ENCODE assay signal across 17 cellular contexts in the genomic region with DNA sequence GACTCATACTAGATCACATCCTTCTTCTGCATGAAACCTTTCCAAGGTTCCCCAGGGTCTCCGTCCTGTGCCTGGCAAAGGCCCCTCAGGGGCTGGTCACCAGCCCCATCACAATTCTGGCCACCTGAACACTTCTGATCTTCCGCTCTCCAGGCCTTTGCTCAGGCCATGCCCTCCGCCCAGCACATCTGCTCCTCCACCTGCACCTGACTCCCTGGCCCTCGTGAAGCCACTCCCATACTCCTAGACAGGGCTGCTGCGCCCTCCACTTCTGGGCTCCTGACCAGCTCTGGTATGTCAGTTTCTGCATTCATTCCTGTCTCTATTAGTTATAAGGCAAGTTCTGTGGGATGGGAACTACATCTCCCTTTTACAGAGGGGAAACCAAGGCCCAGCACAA. TPM values are rescaled to one million over a fixed set of nuclear protein-coding genes. Genes with fewer than 3 reads are reported as not detected.
DNase-seq lines count a peak whose midpoint lies in the region; ATAC-seq and TF ChIP-seq lines count a peak whose summit lies in the region.
"Had no signal": no experiment of that assay in that cellular context is flagged by ENCODE, and none has a peak within 500 bp of the region (broad histone marks: within the 10 kb centered on the region; RNA-seq: fewer than 3 reads in every experiment).

No MANE protein-coding gene starts in this region.

- H3K4me3 ChIP-seq in right atrium auricular region: no peak overlapping the region
- H3K4me3 ChIP-seq: coronary artery, GM23338 had no signal

- TF ChIP-seq CTCF in right atrium auricular region (IDR thresholded peaks at IDR 0.05): no peak

- POLR2A ChIA-PET in activated CD8-positive, alpha-beta T cell treated with anti-CD3 and anti-CD28 coated beads, Interleukin-2, amount 10 ng/mL, durations not matched to agents 7 days and 5 days (lab: Charles Lee): interaction anchor here (0.5 to 2.7 kb wide), 2 partner anchors 10 to 207 kb away, joined by 3 to 20 read pairs; a partner anchor contains a TSS

- H3K36me3 Mint-ChIP-seq in activated CD8-positive, alpha-beta T cell treated with anti-CD3 and anti-CD28 coated beads, Interleukin-2, amount 10 ng/mL, durations not matched to agents 7 days and 5 days (ENCODE audit: low read depth): peaks cover 20% of the 10 kb centered on the region

- intact Hi-C loops in cardiac septum (cut with DNase I): no loop called here

- CTCF ChIA-PET in activated CD8-positive, alpha-beta T cell treated with anti-CD3 and anti-CD28 coated beads, Interleukin-2, amount 10 ng/mL, durations not matched to agents 7 days and 5 days (lab: Charles Lee): interaction anchor here (3.0 kb wide), 1 partner anchor 36 kb away, joined by 36 read pairs; a partner anchor contains a TSS

- no peaks in the 10 kb centered on the region for H3K36me3 ChIP-seq in right atrium auricular region

- H3K9me3 ChIP-seq in right atrium auricular region: no peaks in the 10 kb centered on the region

- no peaks in the 10 kb centered on the region for H3K27me3 Mint-ChIP-seq in activated CD8-positive, alpha-beta T cell treated with anti-CD3 and anti-CD28 coated beads, Interleukin-2, amount 10 ng/mL, durations not matched to agents 7 days and 5 days (ENCODE audit: low read depth)

- peaks cover 0 to 37% of the 10 kb centered on the region in 2 donors for H3K4me1 ChIP-seq in right atrium auricular region

- H3K4me1 Mint-ChIP-seq in activated CD8-positive, alpha-beta T cell treated with anti-CD3 and anti-CD28 coated beads, Interleukin-2, amount 10 ng/mL, durations not matched to agents 7 days and 5 days (ENCODE audit: low read depth): peaks cover 43% of the 10 kb centered on the region

- H3K27me3 ChIP-seq in right atrium auricular region: no peaks in the 10 kb centered on the region

- DNase-seq in right atrium auricular region (ENCODE audit: low spot score) (no peak), cardiac septum (ENCODE audit: low spot score) (no peak), myocyte (ENCODE audit: low read depth) (peak; percentile 61), NCI-H146 (lab: John Stamatoyannopoulos, UW) (no peak)
- DNase-seq in activated CD8-positive, alpha-beta T cell treated with anti-CD3 and anti-CD28 coated beads, Interleukin-2, amount 10 ng/mL, durations not matched to agents 7 days and 5 days: no peak
- DNase-seq in stimulated activated naive CD4-positive, alpha-beta T cell (lab: John Stamatoyannopoulos, UW): no peak
- DNase-seq: activated CD4-positive, CD25-positive, alpha-beta regulatory T cell; activated effector memory CD4-positive, alpha-beta T cell treated with anti-CD3 and anti-CD28 coated beads, Interleukin-2, amount 50 U/mL, for 16 hours; EL; mesenchymal stem cell; NCI-H2081 treated with DMSO at 0.1 percent for 48 hours had no signal

- peak overlapping the region; percentile 92 for H3K27ac Mint-ChIP-seq in activated CD8-positive, alpha-beta T cell treated with anti-CD3 and anti-CD28 coated beads, Interleukin-2, amount 10 ng/mL, durations not matched to agents 7 days and 5 days
- H3K27ac Mint-ChIP-seq: GM23338 had no signal

- H3K4me3 Mint-ChIP-seq in activated CD8-positive, alpha-beta T cell treated with anti-CD3 and anti-CD28 coated beads, Interleukin-2, amount 10 ng/mL, durations not matched to agents 7 days and 5 days: no peak overlapping the region

- ATAC-seq in activated CD8-positive, alpha-beta T cell treated with anti-CD3 and anti-CD28 coated beads, Interleukin-2, amount 10 ng/mL, durations not matched to agents 7 days and 5 days: no peak
- no peak for ATAC-seq in GM21737 (IDR thresholded peaks at IDR 0.05; ENCODE audit: unreplicated experiment)
- ATAC-seq: GM23338 had no signal

- no peaks in the 10 kb centered on the region for H3K9me3 Mint-ChIP-seq in activated CD8-positive, alpha-beta T cell treated with anti-CD3 and anti-CD28 coated beads, Interleukin-2, amount 10 ng/mL, durations not matched to agents 7 days and 5 days (ENCODE audit: insufficient read depth)
- H3K9me3 Mint-ChIP-seq: GM23338 had no signal

- peak overlapping the region; percentile 91 to 94 for H3K27ac ChIP-seq in right atrium auricular region
- peak overlapping the region; percentile 100 for H3K27ac ChIP-seq in temporal lobe (ENCODE audit: low read depth, low read length)
- H3K27ac ChIP-seq: coronary artery had no signal

RNA-seq across cellular contexts. Expression of a gene that starts 1.9 kb away (rescaled TPM):
- total RNA-seq in right atrium auricular region (not detected), cardiac septum (0.59 TPM), myocyte (6,226 and 7,274 TPM in 2 replicates), temporal lobe (not detected)
- total RNA-seq in activated CD8-positive, alpha-beta T cell treated with anti-CD3 and anti-CD28 coated beads, Interleukin-2, amount 10 ng/mL, durations not matched to agents 7 days and 5 days: 1 to 10 TPM in 1 of 2 experiments, not detected in 1; 1.3 TPM
- polyA plus RNA-seq in myocyte (2012): 6,177 TPM
- total RNA-seq: GM23338, M059J, SK-MEL-5 had no signal

RNA-seq across cellular contexts. Expression of a gene that starts 2.4 kb away (rescaled TPM):
- 10 to 100 TPM; 20.0 to 22.3 TPM for total RNA-seq in right atrium auricular region
- 23.7 TPM for total RNA-seq in cardiac septum
- total RNA-seq in activated CD8-positive, alpha-beta T cell treated with anti-CD3 and anti-CD28 coated beads, Interleukin-2, amount 10 ng/mL, durations not matched to agents 7 days and 5 days: 10 to 100 TPM; 75.4 to 75.7 TPM
- 40.3 and 50.5 TPM in 2 replicates for total RNA-seq in myocyte
- polyA plus RNA-seq in myocyte (2012): 40.4 TPM
- total RNA-seq in temporal lobe: 28.8 TPM

RNA-seq across cellular contexts. Expression of a gene that starts 9.6 kb away (rescaled TPM):
- total RNA-seq in right atrium auricular region: under 1 TPM in 1 of 2 donors, not detected in 1; 0.35 TPM
- 2.2 TPM for total RNA-seq in cardiac septum
- total RNA-seq in activated CD8-positive, alpha-beta T cell treated with anti-CD3 and anti-CD28 coated beads, Interleukin-2, amount 10 ng/mL, durations not matched to agents 7 days and 5 days: 100 to 1,000 TPM; 321 to 342 TPM
- total RNA-seq in myocyte: 0.13 TPM in 1 of 2 replicates, not detected in the other
- 2.9 TPM for polyA plus RNA-seq in myocyte (2012)
- 0.74 TPM for total RNA-seq in temporal lobe
- total RNA-seq: SK-MEL-5 had no signal

RNA-seq across cellular contexts. Expression of a gene that starts 17.6 kb away (rescaled TPM):
- 10 to 100 TPM; 22.0 to 39.3 TPM for total RNA-seq in right atrium auricular region
- 41.7 TPM for total RNA-seq in cardiac septum
- total RNA-seq in activated CD8-positive, alpha-beta T cell treated with anti-CD3 and anti-CD28 coated beads, Interleukin-2, amount 10 ng/mL, durations not matched to agents 7 days and 5 days: 10 to 100 TPM; 62.7 to 67.5 TPM
- total RNA-seq in myocyte: 41.1 and 51.1 TPM in 2 replicates
- polyA plus RNA-seq in myocyte (2012): 69.6 TPM
- total RNA-seq in temporal lobe: 38.6 TPM

RNA-seq across cellular contexts. Expression of a gene that starts 22.5 kb away (rescaled TPM):
- total RNA-seq in right atrium auricular region (10 to 100 TPM in 1 of 2 donors, 1 to 10 TPM in 1; 5.7 to 10.7 TPM), cardiac septum (6.1 TPM), myocyte (13.2 and 20.8 TPM in 2 replicates), temporal lobe (20.4 TPM)
- total RNA-seq in activated CD8-positive, alpha-beta T cell treated with anti-CD3 and anti-CD28 coated beads, Interleukin-2, amount 10 ng/mL, durations not matched to agents 7 days and 5 days: 10 to 100 TPM; 13.5 to 13.8 TPM
- 7.8 TPM for polyA plus RNA-seq in myocyte (2012)

Comparison
In these comparisons a context has a peak if more than half of its experiments do, and no peak if none do; other contexts are left out.
1. RNA of a gene that starts 1.9 kb away (total RNA-seq): 6,226 to 7,274 TPM in myocyte; 1.3 TPM in activated CD8-positive, alpha-beta T cell treated with anti-CD3 and anti-CD28 coated beads, Interleukin-2, amount 10 ng/mL, durations not matched to agents 7 days and 5 days, 0.59 TPM in cardiac septum (single experiment), not detected in right atrium auricular region and not detected in temporal lobe (single experiment); every median in the first group is over 1,000 times any median in the second.
2. RNA of a gene that starts 9.6 kb away (total RNA-seq): 321 to 342 TPM in activated CD8-positive, alpha-beta T cell treated with anti-CD3 and anti-CD28 coated beads, Interleukin-2, amount 10 ng/mL, durations not matched to agents 7 days and 5 days; 2.2 TPM in cardiac septum (single experiment), 0.74 TPM in temporal lobe (single experiment), 0.35 TPM in right atrium auricular region and 0.13 TPM in myocyte; every median in the first group is over 100 times any median in the second.